Comparison of ENCODE assay signal across 2 cellular contexts in genomic region chr4:13364653-13365052, GRCh38.
TF ChIP-seq lines count a peak whose summit lies in the region.

No MANE protein-coding gene starts in this region.

TF ChIP-seq in K562, 482 proteins besides CTCF, POLR2A, EP300 and RAD21:
- TF ChIP-seq MED1 (CRISPR knock-in tag; IDR thresholded peaks at IDR 0.05; ENCODE audit: borderline replicate concordance) (no peak), YY1 (IDR thresholded peaks at IDR 0.05; ENCODE audit: borderline replicate concordance in 1 of 3, control insufficient read depth in 1 of 3, extremely low read depth in 1 of 3, insufficient read depth in 3 of 3, insufficient read length in 1 of 3, insufficient replicate concordance in 2 of 3, low read depth in 1 of 3, low read length in 2 of 3) (peak in 2 of 3 experiments; percentile 28 to 77), ZFX (CRISPR knock-in tag; IDR thresholded peaks at IDR 0.05) (no peak)

TF ChIP-seq in H1, 55 proteins besides CTCF, POLR2A, EP300 and RAD21:
- TF ChIP-seq YY1 (IDR thresholded peaks at IDR 0.05; ENCODE audit: low read depth, low read length): peak; percentile 84
- TF ChIP-seq TCF12 (IDR thresholded peaks at IDR 0.05; ENCODE audit: low read depth, low read length): no peak
